In the genomic region with DNA sequence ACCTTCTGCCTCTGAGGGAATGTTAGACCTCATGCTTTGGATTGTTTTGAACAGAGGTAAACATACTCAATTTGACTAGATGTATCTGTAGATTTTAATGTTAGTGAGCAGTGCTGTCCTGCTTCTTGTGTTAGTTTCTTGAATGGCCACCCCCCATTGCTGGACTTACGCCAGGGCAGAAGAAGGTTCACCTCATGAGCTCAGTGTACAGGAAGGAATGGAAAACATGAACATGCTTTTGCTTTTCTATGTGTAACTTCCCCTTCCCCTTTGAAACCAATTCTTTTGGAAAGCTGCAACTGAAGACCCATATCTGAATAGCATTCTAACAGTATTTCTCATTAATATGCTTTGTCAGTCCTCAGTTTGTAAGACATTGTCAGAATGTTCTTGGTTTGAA, we compare ENCODE assay signal across 16 cellular contexts. TPM values are rescaled to one million over a fixed set of nuclear protein-coding genes. Genes with fewer than 3 reads are reported as not detected.
DNase-seq lines count a peak whose midpoint lies in the region; ATAC-seq and TF ChIP-seq lines count a peak whose summit lies in the region.
"Had no signal": no experiment of that assay in that cellular context is flagged by ENCODE, and none has a peak within 500 bp of the region (broad histone marks: within the 10 kb centered on the region; RNA-seq: fewer than 3 reads in every experiment).

No MANE protein-coding gene starts in this region.

- intact Hi-C loops in sciatic nerve (cut with DNase I), result no loop called here
- intact Hi-C loops in activated T-helper 1 cell treated with anti-CD3 and anti-CD28 coated beads, Interleukin-12 subunit alpha, Interleukin-12 subunit beta, Interleukin-2, Interleukin-4 antibody, amounts not matched to agents 30 ng/mL and 10 ng/mL and 1 ng/mL, durations not matched to agents 14 hours and 24 hours and 36 hours (cut with micrococcal nuclease), result no loop called here

- peaks cover 77% of the 10 kb centered on the region for H3K4me1 Mint-ChIP-seq in HFFc6 (ENCODE audit: low read depth)
- H3K4me1 Mint-ChIP-seq in immature natural killer cell, result no peaks in the 10 kb centered on the region
- no peaks in the 10 kb centered on the region for H3K4me1 Mint-ChIP-seq in activated T-helper 1 cell treated with anti-CD3 and anti-CD28 coated beads, Interleukin-12 subunit alpha, Interleukin-12 subunit beta, Interleukin-2, Interleukin-4 antibody, amounts not matched to agents 30 ng/mL and 10 ng/mL and 1 ng/mL, durations not matched to agents 14 hours and 24 hours and 36 hours (ENCODE audit: low read depth)

- H3K9me3 Mint-ChIP-seq in HFFc6, result no peaks in the 10 kb centered on the region
- H3K9me3 Mint-ChIP-seq in immature natural killer cell, result peaks cover 0 to 2% (median 0%) of the 10 kb centered on the region in 6 donors
- H3K9me3 Mint-ChIP-seq in activated T-helper 1 cell treated with anti-CD3 and anti-CD28 coated beads, Interleukin-12 subunit alpha, Interleukin-12 subunit beta, Interleukin-2, Interleukin-4 antibody, amounts not matched to agents 30 ng/mL and 10 ng/mL and 1 ng/mL, durations not matched to agents 14 hours and 24 hours and 36 hours, result no peaks in the 10 kb centered on the region
- H3K9me3 Mint-ChIP-seq: activated naive CD4-positive, alpha-beta T cell treated with anti-CD3 and anti-CD28 coated beads, Interleukin-2, amount 50 U/mL, for 72 hours; H9 had no signal

- DNase-seq in Daoy (ENCODE audit: low read depth), result peak; percentile 16
- peak; percentile 21 for DNase-seq in NCI-H69 (lab: John Stamatoyannopoulos, UW)
- DNase-seq in cerebellar cortex (ENCODE audit: low spot score), result peak; percentile 63
- DNase-seq in kidney tubule cell (ENCODE audit: low spot score), result peak; percentile 30
- no peak for DNase-seq in sciatic nerve (ENCODE audit: low spot score)
- no peak for DNase-seq in HFFc6
- no peak for DNase-seq in immature natural killer cell
- DNase-seq in activated T-helper 1 cell treated with anti-CD3 and anti-CD28 coated beads, Interleukin-12 subunit alpha, Interleukin-12 subunit beta, Interleukin-2, Interleukin-4 antibody, amounts not matched to agents 30 ng/mL and 10 ng/mL and 1 ng/mL, durations not matched to agents 14 hours and 24 hours and 36 hours (ENCODE audit: low spot score), result no peak
- DNase-seq: activated CD4-positive, alpha-beta T cell treated with anti-CD3 and anti-CD28 coated beads, Interleukin-2, amount 50 U/mL, for 4 hours; activated T-cell treated with anti-CD3 and anti-CD28 coated beads, Interleukin-2, amount 50 U/mL, for 1 hour; central memory CD4-positive, alpha-beta T cell; H9; NCI-H1436; stimulated activated CD4-positive, alpha-beta T cell treated with anti-CD3 and anti-CD28 coated beads, Interleukin-4, amount 100 ng/mL, for 4 hours had no signal

- H3K36me3 Mint-ChIP-seq in HFFc6 (ENCODE audit: low read depth) (no peaks in the 10 kb centered on the region), immature natural killer cell (no peaks in the 10 kb centered on the region)
- H3K36me3 Mint-ChIP-seq in activated T-helper 1 cell treated with anti-CD3 and anti-CD28 coated beads, Interleukin-12 subunit alpha, Interleukin-12 subunit beta, Interleukin-2, Interleukin-4 antibody, amounts not matched to agents 30 ng/mL and 10 ng/mL and 1 ng/mL, durations not matched to agents 14 hours and 24 hours and 36 hours (ENCODE audit: low read depth), result no peaks in the 10 kb centered on the region
- H3K36me3 Mint-ChIP-seq: activated naive CD4-positive, alpha-beta T cell treated with anti-CD3 and anti-CD28 coated beads, Interleukin-2, amount 50 U/mL, for 72 hours had no signal

- H3K27ac Mint-ChIP-seq in HFFc6 (no peak overlapping the region), immature natural killer cell (no peak overlapping the region)
- no peak overlapping the region for H3K27ac Mint-ChIP-seq in activated T-helper 1 cell treated with anti-CD3 and anti-CD28 coated beads, Interleukin-12 subunit alpha, Interleukin-12 subunit beta, Interleukin-2, Interleukin-4 antibody, amounts not matched to agents 30 ng/mL and 10 ng/mL and 1 ng/mL, durations not matched to agents 14 hours and 24 hours and 36 hours
- H3K27ac Mint-ChIP-seq: activated naive CD4-positive, alpha-beta T cell treated with anti-CD3 and anti-CD28 coated beads, Interleukin-2, amount 50 U/mL, for 72 hours; H9 had no signal

- no peak for ATAC-seq in sciatic nerve
- ATAC-seq: activated naive CD4-positive, alpha-beta T cell treated with anti-CD3 and anti-CD28 coated beads, Interleukin-2, amount 50 U/mL, for 72 hours; gastroesophageal sphincter had no signal

- no peak overlapping the region for H3K4me3 Mint-ChIP-seq in HFFc6
- H3K4me3 Mint-ChIP-seq in immature natural killer cell, result no peak overlapping the region
- no peak overlapping the region for H3K4me3 Mint-ChIP-seq in activated T-helper 1 cell treated with anti-CD3 and anti-CD28 coated beads, Interleukin-12 subunit alpha, Interleukin-12 subunit beta, Interleukin-2, Interleukin-4 antibody, amounts not matched to agents 30 ng/mL and 10 ng/mL and 1 ng/mL, durations not matched to agents 14 hours and 24 hours and 36 hours
- H3K4me3 Mint-ChIP-seq: H9 had no signal

- TF ChIP-seq CTCF in HFFc6 (IDR thresholded peaks at IDR 0.05), result no peak

- no peaks in the 10 kb centered on the region for H3K27me3 Mint-ChIP-seq in HFFc6 (ENCODE audit: insufficient read depth)
- H3K27me3 Mint-ChIP-seq in immature natural killer cell (ENCODE audit: low read depth in 3 of 3), result peaks cover 0 to 5% (median 3%) of the 10 kb centered on the region in 3 donors
- H3K27me3 Mint-ChIP-seq in activated T-helper 1 cell treated with anti-CD3 and anti-CD28 coated beads, Interleukin-12 subunit alpha, Interleukin-12 subunit beta, Interleukin-2, Interleukin-4 antibody, amounts not matched to agents 30 ng/mL and 10 ng/mL and 1 ng/mL, durations not matched to agents 14 hours and 24 hours and 36 hours (ENCODE audit: insufficient read depth), result peaks cover 13% of the 10 kb centered on the region

RNA-seq across cellular contexts. Expression of a gene that starts 32.3 kb away (rescaled TPM):
- total RNA-seq in Daoy (2014; rRNA removed; shearing (Covaris generic)), result 4.4 and 5.6 TPM in 2 replicates
- 33.3 TPM for total RNA-seq in sciatic nerve
- 10 to 100 TPM; 26.4 to 32.9 (median 28.2) TPM for total RNA-seq in HFFc6 (2021; fragmentation: NEBNext Ultra II Directional; extraction: Animal tissue kit (Norgen Biotek cat#: 25700))
- polyA plus RNA-seq in immature natural killer cell, result under 1 TPM in 1 of 3 donors, not detected in 2; 0.12 TPM
- total RNA-seq in activated T-helper 1 cell treated with anti-CD3 and anti-CD28 coated beads, Interleukin-12 subunit alpha, Interleukin-12 subunit beta, Interleukin-2, Interleukin-4 antibody, amounts not matched to agents 30 ng/mL and 10 ng/mL and 1 ng/mL, durations not matched to agents 14 hours and 24 hours and 36 hours, result 0.07 and 0.13 TPM in 2 replicates

Comparison
In these comparisons a context has a peak if more than half of its experiments do, and no peak if none do; other contexts are left out.
1. DNase-seq: peak in Daoy (single experiment), NCI-H69 (single experiment), cerebellar cortex (single experiment) and kidney tubule cell (single experiment); none in sciatic nerve (single experiment), HFFc6 (single experiment), immature natural killer cell (0 of 3) and activated T-helper 1 cell treated with anti-CD3 and anti-CD28 coated beads, Interleukin-12 subunit alpha, Interleukin-12 subunit beta, Interleukin-2, Interleukin-4 antibody, amounts not matched to agents 30 ng/mL and 10 ng/mL and 1 ng/mL, durations not matched to agents 14 hours and 24 hours and 36 hours (single experiment).